ENCODE assay signal across 8 cellular contexts in genomic region chr11:90779098-90779497, GRCh38.
"Had no signal": no experiment of that assay in that cellular context is flagged by ENCODE, and none has a peak within 500 bp of the region (broad histone marks: within the 10 kb centered on the region; RNA-seq: fewer than 3 reads in every experiment).

No MANE protein-coding gene starts in this region.

- FAIRE-seq: G401.6, GM12878, GM12891, GM12892, GM18507, GM19239 had no signal

- H3K4me3 ChIP-seq: GM12878 had no signal

- DNase-seq: GDM1, GF-D8 had no signal

- ATAC-seq: GM12878 had no signal
